In the genomic region with DNA sequence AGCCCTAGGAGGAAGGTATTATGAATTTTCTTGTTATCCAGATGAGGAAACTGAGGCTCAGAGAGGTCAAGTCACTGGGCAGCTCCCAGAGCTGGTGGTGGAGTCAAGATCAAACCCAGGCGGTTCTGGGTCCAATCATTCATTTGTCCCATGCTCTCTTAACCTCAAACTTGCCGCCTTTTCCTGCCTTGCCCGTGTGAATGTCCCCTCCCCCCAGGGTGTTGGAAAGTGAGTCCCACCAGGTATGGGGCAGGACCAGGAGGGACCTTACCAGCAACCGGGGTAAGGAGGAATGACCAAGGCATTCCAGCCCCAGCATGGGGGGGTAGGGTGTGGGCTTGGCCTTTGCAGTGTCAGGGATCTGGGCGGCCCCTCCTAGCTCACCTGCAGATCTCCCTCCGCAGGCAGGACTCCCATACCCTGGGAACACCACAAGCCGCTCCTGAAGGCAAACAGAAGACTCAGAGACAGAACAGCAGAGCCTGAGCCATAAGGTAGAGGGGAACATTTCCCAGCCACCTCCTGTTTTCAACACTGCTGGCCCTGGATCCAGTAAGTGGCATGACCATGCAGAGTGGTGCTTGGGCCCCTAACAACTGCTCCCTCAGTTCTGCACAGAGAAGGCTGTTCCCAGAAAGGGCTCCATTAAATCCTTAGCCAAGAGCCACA, we compare ENCODE assay signal across 23 cellular contexts. TPM values are rescaled to one million over a fixed set of nuclear protein-coding genes. Genes with fewer than 3 reads are reported as not detected.
DNase-seq lines count a peak whose midpoint lies in the region; ATAC-seq and TF ChIP-seq lines count a peak whose summit lies in the region.
"Had no signal": no experiment of that assay in that cellular context is flagged by ENCODE, and none has a peak within 500 bp of the region (broad histone marks: within the 10 kb centered on the region; RNA-seq: fewer than 3 reads in every experiment).

No MANE protein-coding gene starts in this region.

- H3K4me3 Mint-ChIP-seq in GM23338 = no peak overlapping the region
- H3K4me3 Mint-ChIP-seq: CD4-positive, CD25-positive, alpha-beta regulatory T cell had no signal

- H3K27me3 Mint-ChIP-seq in GM23338 (ENCODE audit: insufficient read depth, low read depth, poor library complexity) = peaks cover 9% of the 10 kb centered on the region

- TF ChIP-seq CTCF in GM23338 (conservative IDR thresholded peaks at IDR 0.05; ENCODE audit: low read depth in 2 of 2) = no peak
- TF ChIP-seq CTCF in body of pancreas (IDR thresholded peaks at IDR 0.05) = no peak

- H3K79me1 ChIP-seq in mesendoderm (ENCODE audit: low read length) = no peaks in the 10 kb centered on the region

- H2BK15ac ChIP-seq in mesendoderm (replicated peaks; ENCODE audit: low read depth) = no peak overlapping the region

- TF ChIP-seq POLR2A in body of pancreas (IDR thresholded peaks at IDR 0.05) = no peak

- no peak overlapping the region for H2BK120ac ChIP-seq in mesendoderm (ENCODE audit: low read depth, low read length)

- no peak overlapping the region for H3K4ac ChIP-seq in mesendoderm (ENCODE audit: low read depth, low read length)

- H3K27me3 ChIP-seq in GM23338 (ENCODE audit: insufficient read depth) (no peaks in the 10 kb centered on the region), body of pancreas (no peaks in the 10 kb centered on the region), mesendoderm (ENCODE audit: insufficient read depth, low read length, poor library complexity) (no peaks in the 10 kb centered on the region)
- H3K27me3 ChIP-seq: BLaER1 had no signal

- no peak overlapping the region for H2BK5ac ChIP-seq in mesendoderm (ENCODE audit: low read length)

- peaks cover 34% of the 10 kb centered on the region for H3K4me1 Mint-ChIP-seq in GM23338
- H3K4me1 Mint-ChIP-seq: CD4-positive, CD25-positive, alpha-beta regulatory T cell had no signal

- H4K5ac ChIP-seq in mesendoderm (ENCODE audit: low read length) = no peak overlapping the region

- H3K27ac Mint-ChIP-seq in GM23338 = no peak overlapping the region
- H3K27ac Mint-ChIP-seq: CD4-positive, CD25-positive, alpha-beta regulatory T cell had no signal

- H3F3A ChIP-seq in GM23338 (replicated peaks; ENCODE audit: low read depth) = no peaks in the 10 kb centered on the region

- ATAC-seq in GM23338 (peak; percentile 67), body of pancreas (no peak), HG03439 (IDR thresholded peaks at IDR 0.05; ENCODE audit: unreplicated experiment) (no peak)
- ATAC-seq: GM12878 had no signal

- no peaks in the 10 kb centered on the region; the same call in 1 of the 3 replicates for H3K9me3 Mint-ChIP-seq in GM23338

- H3K56ac ChIP-seq in mesendoderm (ENCODE audit: low read length) = no peak overlapping the region

- H3K36me3 ChIP-seq in GM23338 (ENCODE audit: insufficient read depth) (no peaks in the 10 kb centered on the region), body of pancreas (replicated peaks in 1 of 2; ENCODE audit: insufficient read depth in 1 of 2, low read depth in 2 of 2) (no peaks in the 10 kb centered on the region), mesendoderm (ENCODE audit: control insufficient read depth, insufficient read depth, low read length) (no peaks in the 10 kb centered on the region)
- H3K36me3 ChIP-seq: BLaER1 had no signal

- no peak overlapping the region for H3K27ac ChIP-seq in GM23338 (ENCODE audit: low read depth)
- peak overlapping the region in 1 of 4 donors; percentile 47 for H3K27ac ChIP-seq in body of pancreas
- H3K27ac ChIP-seq in mesendoderm (ENCODE audit: low read depth, low read length) = no peak overlapping the region
- H3K27ac ChIP-seq: BLaER1, RWPE1, SK-N-MC had no signal

- no peaks in the 10 kb centered on the region for H3K36me3 Mint-ChIP-seq in GM23338 (ENCODE audit: low read depth)
- H3K36me3 Mint-ChIP-seq: CD4-positive, CD25-positive, alpha-beta regulatory T cell had no signal

- H2AFZ ChIP-seq in GM23338 = peak overlapping the region; percentile 32; the same call in 1 of the 2 replicates

- 48 to 87% methylated on average over 3 to 7 of the region's 7 CpGs for WGBS in body of pancreas, 2 donors
- WGBS in mesendoderm (ENCODE audit: extremely low coverage, insufficient coverage, low lambda C conversion rate) = no CpG with 5 or more reads among the region's 7 CpGs

- DNase-seq in GM23338 (ENCODE audit: low spot score) (peak; percentile 40), body of pancreas (peak in 3 of 4 donors; percentile 35 to 71 (median 61)), mesendoderm (peak; percentile 60), HPDE6-E6E7 (ENCODE audit: extremely low spot score) (no peak), T-helper 9 cell (no peak), SIG-M5 treated with dmso at 0.1 percent for 504 hours (lab: John Stamatoyannopoulos, UW; ENCODE audit: unreplicated experiment) (no peak)
- DNase-seq: CD4-positive, CD25-positive, alpha-beta regulatory T cell; GDM1; HCEC 1CT; NCI-H1048; NCI-H1417; NCI-H1694; NCI-H2029 treated with DMSO at 0.1 percent for 48 hours; NCI-H2227 treated with DMSO at 0.1 percent for 48 hours; NCI-H510A; NCI-H69; SHP77 treated with DMSO at 0.1 percent for 48 hours; SW 1271 had no signal

- H3K9ac ChIP-seq in mesendoderm (ENCODE audit: low read length) = no peak overlapping the region
- H3K9ac ChIP-seq: BLaER1 had no signal

- H3K4me2 ChIP-seq in GM23338 (no peak overlapping the region), mesendoderm (ENCODE audit: low read length) (no peak overlapping the region)
- H3K4me2 ChIP-seq: BLaER1 had no signal

- H4K8ac ChIP-seq in mesendoderm (ENCODE audit: low read depth, low read length) = no peak overlapping the region

- H3K4me3 ChIP-seq in GM23338 (no peak overlapping the region), body of pancreas (no peak overlapping the region), mesendoderm (ENCODE audit: low read length) (no peak overlapping the region)
- H3K4me3 ChIP-seq: BLaER1, GM12878, SK-N-MC had no signal

- H3K18ac ChIP-seq in mesendoderm (ENCODE audit: low read length) = no peak overlapping the region

- H3K79me2 ChIP-seq in GM23338 (replicated peaks; ENCODE audit: insufficient read depth) = no peaks in the 10 kb centered on the region
- no peaks in the 10 kb centered on the region for H3K79me2 ChIP-seq in mesendoderm (ENCODE audit: control insufficient read depth, insufficient read depth, low read length)

- H3K9me2 ChIP-seq in GM23338 (ENCODE audit: insufficient read depth) = no peaks in the 10 kb centered on the region

- no peaks in the 10 kb centered on the region for H4K20me1 ChIP-seq in GM23338 (replicated peaks; ENCODE audit: insufficient read depth)
- H4K20me1 ChIP-seq: BLaER1 had no signal

- H2AK5ac ChIP-seq in mesendoderm (ENCODE audit: low read length) = no peak overlapping the region

- H3K4me1 ChIP-seq in GM23338 (ENCODE audit: insufficient read depth) (peaks cover 13% of the 10 kb centered on the region), body of pancreas (peaks cover 14% of the 10 kb centered on the region), mesendoderm (ENCODE audit: control insufficient read depth, low read depth, low read length) (peaks cover 7% of the 10 kb centered on the region)

- H3K9me3 ChIP-seq in body of pancreas = no peaks in the 10 kb centered on the region
- H3K9me3 ChIP-seq: BLaER1 had no signal

- intact Hi-C loops in body of pancreas (cut with DNase I) = no loop called here

- H3K23ac ChIP-seq in mesendoderm (ENCODE audit: low read length) = no peak overlapping the region

TF ChIP-seq in GM23338, 12 proteins besides CTCF, POLR2A, EP300 and RAD21 (continues in another document):
- TF ChIP-seq NANOG (IDR thresholded peaks at IDR 0.05; ENCODE audit: borderline replicate concordance) (no peak), CREB1 (CRISPR knock-in tag; IDR thresholded peaks at IDR 0.05; ENCODE audit: low read depth) (no peak), EZH2 (IDR thresholded peaks at IDR 0.05; ENCODE audit: low read depth, unreplicated experiment) (no peak), JUNB (IDR thresholded peaks at IDR 0.05; ENCODE audit: unreplicated experiment) (no peak), ZNF114 (CRISPR knock-in tag; IDR thresholded peaks at IDR 0.05) (no peak), ZNF331 (CRISPR knock-in tag; IDR thresholded peaks at IDR 0.05; ENCODE audit: low read depth) (no peak), STAT1 (IDR thresholded peaks at IDR 0.05; ENCODE audit: unreplicated experiment) (no peak), POLR2AphosphoS5 (IDR thresholded peaks at IDR 0.05; ENCODE audit: low read depth) (no peak)
- TF ChIP-seq, protein P1, sequence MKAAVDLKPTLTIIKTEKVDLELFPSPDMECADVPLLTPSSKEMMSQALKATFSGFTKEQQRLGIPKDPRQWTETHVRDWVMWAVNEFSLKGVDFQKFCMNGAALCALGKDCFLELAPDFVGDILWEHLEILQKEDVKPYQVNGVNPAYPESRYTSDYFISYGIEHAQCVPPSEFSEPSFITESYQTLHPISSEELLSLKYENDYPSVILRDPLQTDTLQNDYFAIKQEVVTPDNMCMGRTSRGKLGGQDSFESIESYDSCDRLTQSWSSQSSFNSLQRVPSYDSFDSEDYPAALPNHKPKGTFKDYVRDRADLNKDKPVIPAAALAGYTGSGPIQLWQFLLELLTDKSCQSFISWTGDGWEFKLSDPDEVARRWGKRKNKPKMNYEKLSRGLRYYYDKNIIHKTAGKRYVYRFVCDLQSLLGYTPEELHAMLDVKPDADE (IDR thresholded peaks at IDR 0.05) = no peak

RNA-seq across cellular contexts. Expression of a gene that starts 41.2 kb away (rescaled TPM):
- total RNA-seq in GM23338 (2014; rRNA removed; shearing (Covaris generic)) = 7.0 and 10.3 TPM in 2 replicates
- 1.6 and 1.8 TPM in 2 replicates for polyA plus RNA-seq in GM23338 (2016; fragmentation: Nextera tagmentation; extraction: Ambion mirVana)
- total RNA-seq in body of pancreas = 10 to 100 TPM in 1 of 2 donors, 1 to 10 TPM in 1; 8.6 to 12.2 TPM
- 5.0 TPM for polyA plus RNA-seq in mesendoderm (2013, experiment 1 of 2)
- 4.8 TPM for polyA plus RNA-seq in mesendoderm (2013, experiment 2 of 2)
- total RNA-seq: GM12878 had no signal
- polyA plus RNA-seq: CD4-positive, CD25-positive, alpha-beta regulatory T cell; GM12878 had no signal

RNA-seq across cellular contexts. Expression of a gene that starts 58.1 kb away (rescaled TPM):
- total RNA-seq in GM23338 (2014; rRNA removed; shearing (Covaris generic)) = 1.3 and 2.5 TPM in 2 replicates
- polyA plus RNA-seq in GM23338 (2016; fragmentation: Nextera tagmentation; extraction: Ambion mirVana) = 0.52 and 0.55 TPM in 2 replicates
- total RNA-seq in body of pancreas = 1 to 10 TPM; 7.0 to 9.9 TPM
- 4.2 TPM for polyA plus RNA-seq in mesendoderm (2013, experiment 1 of 2)
- 4.4 TPM for polyA plus RNA-seq in mesendoderm (2013, experiment 2 of 2)
- polyA plus RNA-seq: GM12878 had no signal

Comparison
In these comparisons a context has a peak if more than half of its experiments do, and no peak if none do; other contexts are left out.
1. DNase-seq: peak in GM23338 (single experiment), body of pancreas (3 of 4) and mesendoderm (single experiment); none in HPDE6-E6E7 (single experiment), T-helper 9 cell (single experiment) and SIG-M5 treated with dmso at 0.1 percent for 504 hours (single experiment).